ENCODE assay signal across 1 cellular context in genomic region chrX:34915463-34916225, GRCh38.
TF ChIP-seq lines count a peak whose summit lies in the region.

No MANE protein-coding gene starts in this region.

TF ChIP-seq in HepG2, 621 proteins besides CTCF, POLR2A, EP300 and RAD21:
- no peak for TF ChIP-seq ZNF761 (CRISPR knock-in tag; conservative IDR thresholded peaks at IDR 0.05)
TF ChIP-seq in HepG2: peak in this region for 0.
